11 cellular contexts compared by ENCODE assay signal in genomic region chr20:42294976-42295375, GRCh38.
"Had no signal": no experiment of that assay in that cellular context is flagged by ENCODE, and none has a peak within 500 bp of the region (broad histone marks: within the 10 kb centered on the region; RNA-seq: fewer than 3 reads in every experiment).

No MANE protein-coding gene starts in this region.

- H3K27ac ChIP-seq: GM23248 had no signal

- ATAC-seq: GM23338, HCT116 had no signal

- DNase-seq: GM23248, GOT3, H7, H9, HCEC 1CT, HFFc6 had no signal

- H3K36me3 ChIP-seq: HAP-1 had no signal

- H3K4me3 ChIP-seq: GM23248, GM23338, HAP-1 had no signal

- FAIRE-seq: H1, H54 had no signal

- H3K4me1 ChIP-seq: HAP-1 had no signal

- H3K9me3 ChIP-seq: HAP-1 had no signal
